Comparison of ENCODE assay signal across 9 cellular contexts in the genomic region with DNA sequence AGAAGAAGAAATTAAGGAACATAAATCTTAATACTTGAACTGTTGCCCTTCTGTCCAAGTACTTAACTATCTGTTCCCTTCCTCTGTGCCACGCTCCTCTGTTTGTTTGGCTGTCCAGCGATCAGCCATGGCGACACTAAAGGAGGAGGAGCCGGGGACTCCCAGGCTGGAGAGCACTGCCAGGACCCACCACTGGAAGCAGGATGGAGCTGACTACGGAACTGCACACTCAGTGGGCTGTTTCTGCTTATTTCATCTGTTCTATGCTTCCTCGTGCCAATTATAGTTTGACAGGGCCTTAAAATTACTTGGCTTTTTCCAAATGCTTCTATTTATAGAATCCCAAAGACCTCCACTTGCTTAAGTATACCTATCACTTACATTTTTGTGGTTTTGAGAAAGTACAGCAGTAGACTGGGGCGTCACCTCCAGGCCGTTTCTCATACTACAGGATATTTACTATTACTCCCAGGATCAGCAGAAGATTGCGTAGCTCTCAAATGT. TPM values are rescaled to one million over a fixed set of nuclear protein-coding genes. Genes with fewer than 3 reads are reported as not detected.
A peak's percentile ranks its signal among the peaks of the same experiment; 100 is the strongest.
DNase-seq lines count a peak whose midpoint lies in the region; ATAC-seq, FAIRE-seq and TF ChIP-seq lines count a peak whose summit lies in the region.
"Had no signal": no experiment of that assay in that cellular context is flagged by ENCODE, and none has a peak within 500 bp of the region (broad histone marks: within the 10 kb centered on the region; RNA-seq: fewer than 3 reads in every experiment).

No MANE protein-coding gene starts in this region.

- H2BK5ac ChIP-seq in neuronal stem cell (ENCODE audit: low read length): no peak overlapping the region

- H2BK15ac ChIP-seq in neuronal stem cell (ENCODE audit: low read length): no peak overlapping the region

- H4K8ac ChIP-seq in neuronal stem cell (ENCODE audit: low read depth, low read length): no peak overlapping the region

- FAIRE-seq in GM12892 (lab: Jason Lieb, UNC) (peak; percentile 70), RCC 7860 (lab: Jason Lieb, UNC) (no peak)
- FAIRE-seq: keratinocyte had no signal

- no peak overlapping the region for H3K4me3 ChIP-seq in neuronal stem cell (ENCODE audit: low read length in 2 of 2)

- ATAC-seq in HG03571 (IDR thresholded peaks at IDR 0.05; ENCODE audit: unreplicated experiment): no peak

- H3K14ac ChIP-seq in neuronal stem cell (ENCODE audit: low read length): no peak overlapping the region

- H3K4me2 ChIP-seq in neuronal stem cell (ENCODE audit: insufficient read depth, low read length, poor library complexity, severe bottlenecking): no peak overlapping the region

- H3K4ac ChIP-seq in neuronal stem cell (ENCODE audit: low read length): no peak overlapping the region

- H4K91ac ChIP-seq in neuronal stem cell (ENCODE audit: low read depth, low read length, poor library complexity): no peak overlapping the region

- no peak overlapping the region for H2BK120ac ChIP-seq in neuronal stem cell (ENCODE audit: low read depth, low read length)

- no peak overlapping the region for H2AK5ac ChIP-seq in neuronal stem cell (ENCODE audit: low read depth, low read length)

- TF ChIP-seq POLR2A in GM12892 (IDR thresholded peaks at IDR 0.05; ENCODE audit: low read depth, low read length): peak; percentile 62
- TF ChIP-seq POLR2A in erythroblast (IDR thresholded peaks at IDR 0.05; ENCODE audit: low read length): no peak

- DNase-seq in AG08395 (ENCODE audit: low spot score) (peak; percentile 38), GM12892 (ENCODE audit: insufficient read length) (no peak), RPMI8226 (peak; percentile 41), erythroblast (lab: John Stamatoyannopoulos, UW) (peak; percentile 25 to 33), neuronal stem cell (ENCODE audit: low spot score) (peak; percentile 11), RCC 7860 (ENCODE audit: low spot score) (no peak)
- DNase-seq in effector CD4-positive, alpha-beta T cell: no peak

- H3K4me1 ChIP-seq in neuronal stem cell (ENCODE audit: control insufficient read depth in 2 of 2, insufficient read depth in 1 of 2, low read depth in 1 of 2, low read length in 2 of 2): no peaks in the 10 kb centered on the region

- peaks cover 0 to 11% (median 0%) of the 10 kb centered on the region in 3 experiments for H3K27me3 ChIP-seq in neuronal stem cell (ENCODE audit: control insufficient read depth in 3 of 3, insufficient read depth in 3 of 3, low read depth in 1 of 3, low read length in 3 of 3)

- H3K9ac ChIP-seq in neuronal stem cell (ENCODE audit: low read depth, low read length, poor library complexity): no peak overlapping the region

- peak overlapping the region; percentile 49 for H2AFZ ChIP-seq in neuronal stem cell (ENCODE audit: low read length)

- H3K79me1 ChIP-seq in neuronal stem cell (ENCODE audit: low read depth, low read length): no peaks in the 10 kb centered on the region

- no peak overlapping the region for H3K23ac ChIP-seq in neuronal stem cell (ENCODE audit: low read depth, low read length, poor library complexity)

- no peak overlapping the region for H3K27ac ChIP-seq in neuronal stem cell (replicated peaks; ENCODE audit: low read length)

- peaks cover 3 to 10% of the 10 kb centered on the region in 2 donors for H3K9me3 ChIP-seq in neuronal stem cell (replicated peaks in 1 of 2; ENCODE audit: control insufficient read depth in 2 of 2, insufficient read depth in 1 of 2, low read depth in 1 of 2, low read length in 2 of 2)

- WGBS in neuronal stem cell (ENCODE audit: extremely low coverage in 2 of 2, insufficient read length in 2 of 2, insufficient replicate concordance in 1 of 2), 2 donors: no CpG with 5 or more reads among the region's 9 CpGs

- no peak overlapping the region for H3K18ac ChIP-seq in neuronal stem cell (ENCODE audit: low read length)

- H3K36me3 ChIP-seq in neuronal stem cell (replicated peaks in 1 of 2; ENCODE audit: control insufficient read depth in 2 of 2, insufficient read depth in 2 of 2, low read length in 2 of 2): no peaks in the 10 kb centered on the region

- H2BK12ac ChIP-seq in neuronal stem cell (ENCODE audit: low read length): no peak overlapping the region

RNA-seq across cellular contexts. Expression of gene IRF4, which starts 17.1 kb away (rescaled TPM):
- polyA plus RNA-seq in GM12892 (2012; ENCODE audit: missing spikeins): 248 TPM
- polyA plus RNA-seq in neuronal stem cell (2013, experiment 1 of 2): 0.42 TPM
- 0.48 TPM for polyA plus RNA-seq in neuronal stem cell (2013, experiment 2 of 2)

Comparison
In these comparisons a context has a peak if more than half of its experiments do, and no peak if none do; other contexts are left out.
1. DNase-seq: peak in AG08395 (single experiment), RPMI8226 (single experiment), erythroblast (2 of 2) and neuronal stem cell (single experiment); none in GM12892 (single experiment), effector CD4-positive, alpha-beta T cell (single experiment) and RCC 7860 (single experiment).